15 cellular contexts compared by ENCODE assay signal in genomic region chr19:14577885-14578427, GRCh38. TPM values are rescaled to one million over a fixed set of nuclear protein-coding genes. Genes with fewer than 3 reads are reported as not detected.
A peak's percentile ranks its signal among the peaks of the same experiment; 100 is the strongest.
DNase-seq lines count a peak whose midpoint lies in the region; ATAC-seq and TF ChIP-seq lines count a peak whose summit lies in the region.
"Had no signal": no experiment of that assay in that cellular context is flagged by ENCODE, and none has a peak within 500 bp of the region (broad histone marks: within the 10 kb centered on the region; RNA-seq: fewer than 3 reads in every experiment).

No MANE protein-coding gene starts in this region.

- H3K27ac ChIP-seq in SU-DHL-6 (ENCODE audit: low read depth, low read length), result peak overlapping the region; percentile 69
- no peak overlapping the region for H3K27ac ChIP-seq in neuronal stem cell (replicated peaks; ENCODE audit: low read length)
- H3K27ac ChIP-seq: A549, neutrophil had no signal

- WGBS in neuronal stem cell (ENCODE audit: extremely low coverage in 2 of 2, insufficient read length in 2 of 2, insufficient replicate concordance in 1 of 2), 2 donors, result no CpG with 5 or more reads among the region's 6 CpGs

- no peaks in the 10 kb centered on the region for H3K4me1 ChIP-seq in neuronal stem cell (ENCODE audit: control insufficient read depth in 2 of 2, insufficient read depth in 1 of 2, low read depth in 1 of 2, low read length in 2 of 2)

- H3K4me2 ChIP-seq in SU-DHL-6 (ENCODE audit: low read depth, low read length, poor library complexity, severe bottlenecking) (peak overlapping the region; percentile 23), neuronal stem cell (ENCODE audit: insufficient read depth, low read length, poor library complexity, severe bottlenecking) (no peak overlapping the region)
- H3K4me2 ChIP-seq: A549 had no signal

- H3K27ac Mint-ChIP-seq in activated CD4-positive, alpha-beta T cell treated with anti-CD3 and anti-CD28 coated beads for 36 hours, result peak overlapping the region; percentile 60
- no peak overlapping the region for H3K27ac Mint-ChIP-seq in activated CD4-positive, alpha-beta T cell treated with anti-CD3 and anti-CD28 coated beads, Interleukin-2, amount 10 ng/mL, durations not matched to agents 7 days and 5 days
- H3K27ac Mint-ChIP-seq in immature natural killer cell, result no peak overlapping the region
- no peak overlapping the region for H3K27ac Mint-ChIP-seq in natural killer cell
- H3K27ac Mint-ChIP-seq: activated T-cell treated with anti-CD3 and anti-CD28 coated beads, Interleukin-2, amount 50 U/mL, for 72 hours had no signal

- no peak overlapping the region for H3K4me3 ChIP-seq in SU-DHL-6 (ENCODE audit: insufficient read depth, low read length, poor library complexity, severe bottlenecking)
- H3K4me3 ChIP-seq in neuronal stem cell (ENCODE audit: low read length in 2 of 2), result peak overlapping the region in 1 of 2 donors; percentile 63
- H3K4me3 ChIP-seq: A549 had no signal

- H3K14ac ChIP-seq in neuronal stem cell (ENCODE audit: low read length), result no peak overlapping the region

- H3K9ac ChIP-seq in SU-DHL-6 (ENCODE audit: low read length) (peak overlapping the region; percentile 27), neuronal stem cell (ENCODE audit: low read depth, low read length, poor library complexity) (no peak overlapping the region)

- H3K9me3 Mint-ChIP-seq in activated CD4-positive, alpha-beta T cell treated with anti-CD3 and anti-CD28 coated beads for 36 hours (ENCODE audit: low read depth), result no peaks in the 10 kb centered on the region
- H3K9me3 Mint-ChIP-seq in activated CD4-positive, alpha-beta T cell treated with anti-CD3 and anti-CD28 coated beads, Interleukin-2, amount 10 ng/mL, durations not matched to agents 7 days and 5 days, result no peaks in the 10 kb centered on the region
- H3K9me3 Mint-ChIP-seq in immature natural killer cell (no peaks in the 10 kb centered on the region), natural killer cell (no peaks in the 10 kb centered on the region)
- H3K9me3 Mint-ChIP-seq: activated T-cell treated with anti-CD3 and anti-CD28 coated beads, Interleukin-2, amount 50 U/mL, for 72 hours; central memory CD8-positive, alpha-beta T cell had no signal

- no peaks in the 10 kb centered on the region for H3K27me3 Mint-ChIP-seq in activated CD4-positive, alpha-beta T cell treated with anti-CD3 and anti-CD28 coated beads for 36 hours
- H3K27me3 Mint-ChIP-seq in activated CD4-positive, alpha-beta T cell treated with anti-CD3 and anti-CD28 coated beads, Interleukin-2, amount 10 ng/mL, durations not matched to agents 7 days and 5 days, result no peaks in the 10 kb centered on the region
- H3K27me3 Mint-ChIP-seq in immature natural killer cell (ENCODE audit: low read depth in 3 of 3) (no peaks in the 10 kb centered on the region), natural killer cell (ENCODE audit: low read depth in 2 of 2) (no peaks in the 10 kb centered on the region)
- H3K27me3 Mint-ChIP-seq: central memory CD8-positive, alpha-beta T cell had no signal

- no peak overlapping the region for H3K18ac ChIP-seq in neuronal stem cell (ENCODE audit: low read length)

- no peaks in the 10 kb centered on the region for H3K79me1 ChIP-seq in neuronal stem cell (ENCODE audit: low read depth, low read length)

- no peaks in the 10 kb centered on the region for H3K9me2 ChIP-seq in SU-DHL-6 (replicated peaks; ENCODE audit: insufficient read depth, low read length)

- intact Hi-C loops in activated CD4-positive, alpha-beta T cell treated with anti-CD3 and anti-CD28 coated beads for 36 hours (cut with DNase I, micrococcal nuclease), result no loop called here
- intact Hi-C loops in natural killer cell (cut with micrococcal nuclease), result no loop called here

- H3K36me3 Mint-ChIP-seq in activated CD4-positive, alpha-beta T cell treated with anti-CD3 and anti-CD28 coated beads for 36 hours (ENCODE audit: low read depth), result no peaks in the 10 kb centered on the region
- H3K36me3 Mint-ChIP-seq in activated CD4-positive, alpha-beta T cell treated with anti-CD3 and anti-CD28 coated beads, Interleukin-2, amount 10 ng/mL, durations not matched to agents 7 days and 5 days (ENCODE audit: low read depth), result no peaks in the 10 kb centered on the region
- H3K36me3 Mint-ChIP-seq in immature natural killer cell, result no peaks in the 10 kb centered on the region
- H3K36me3 Mint-ChIP-seq in natural killer cell, result no peaks in the 10 kb centered on the region

- peak overlapping the region; percentile 6 for H3K4me3 Mint-ChIP-seq in activated CD4-positive, alpha-beta T cell treated with anti-CD3 and anti-CD28 coated beads for 36 hours
- no peak overlapping the region for H3K4me3 Mint-ChIP-seq in activated CD4-positive, alpha-beta T cell treated with anti-CD3 and anti-CD28 coated beads, Interleukin-2, amount 10 ng/mL, durations not matched to agents 7 days and 5 days
- H3K4me3 Mint-ChIP-seq in immature natural killer cell, result no peak overlapping the region
- H3K4me3 Mint-ChIP-seq in natural killer cell, result no peak overlapping the region
- H3K4me3 Mint-ChIP-seq: activated T-cell treated with anti-CD3 and anti-CD28 coated beads, Interleukin-2, amount 50 U/mL, for 72 hours; central memory CD8-positive, alpha-beta T cell had no signal

- CTCF ChIA-PET in activated CD4-positive, alpha-beta T cell treated with anti-CD3 and anti-CD28 coated beads for 36 hours (lab: Charles Lee), result interaction anchor here (8.5 kb wide), 1 partner anchor 110 kb away, joined by 244 read pairs; the partner anchor contains the start of gene ZNF333
- CTCF ChIA-PET in activated CD4-positive, alpha-beta T cell treated with anti-CD3 and anti-CD28 coated beads, Interleukin-2, amount 10 ng/mL, durations not matched to agents 7 days and 5 days (lab: Charles Lee), result interaction anchor here (1.1 kb wide), 1 partner anchor 107 kb away, joined by 3 read pairs; no protein-coding TSS in a partner anchor

- no peak for TF ChIP-seq CTCF in SU-DHL-6 (IDR thresholded peaks at IDR 0.05; ENCODE audit: insufficient read depth, low read length, poor library complexity, severe bottlenecking)
- no peak for TF ChIP-seq CTCF in natural killer cell (IDR thresholded peaks at IDR 0.05)

- ATAC-seq in activated CD4-positive, alpha-beta T cell treated with anti-CD3 and anti-CD28 coated beads for 36 hours, result peak; percentile 13
- ATAC-seq in HG03108 (IDR thresholded peaks at IDR 0.05; ENCODE audit: unreplicated experiment) (peak; percentile 32), HG03175 (IDR thresholded peaks at IDR 0.05; ENCODE audit: unreplicated experiment) (no peak), natural killer cell (no peak)
- ATAC-seq: activated T-cell treated with anti-CD3 and anti-CD28 coated beads, Interleukin-2, amount 50 U/mL, for 72 hours had no signal

- H3K9me3 ChIP-seq in SU-DHL-6 (ENCODE audit: insufficient read depth, low read length) (no peaks in the 10 kb centered on the region), neuronal stem cell (replicated peaks in 1 of 2; ENCODE audit: control insufficient read depth in 2 of 2, insufficient read depth in 1 of 2, low read depth in 1 of 2, low read length in 2 of 2) (no peaks in the 10 kb centered on the region)
- H3K9me3 ChIP-seq: A549, neutrophil had no signal

- no peak overlapping the region for H3K4ac ChIP-seq in neuronal stem cell (ENCODE audit: low read length)

- H2BK15ac ChIP-seq in neuronal stem cell (ENCODE audit: low read length), result no peak overlapping the region

- peak; percentile 45 for DNase-seq in activated CD4-positive, alpha-beta T cell treated with anti-CD3 and anti-CD28 coated beads for 36 hours
- no peak for DNase-seq in activated CD4-positive, alpha-beta T cell treated with anti-CD3 and anti-CD28 coated beads, Interleukin-2, amount 10 ng/mL, durations not matched to agents 7 days and 5 days
- DNase-seq in neuronal stem cell (ENCODE audit: low spot score) (no peak), immature natural killer cell (no peak), natural killer cell (no peak)
- DNase-seq: activated T-cell treated with anti-CD3 and anti-CD28 coated beads, Interleukin-2, amount 50 U/mL, for 72 hours; NCI-H748 treated with DMSO at 0.1 percent for 48 hours had no signal

- no peak overlapping the region for H3K23ac ChIP-seq in neuronal stem cell (ENCODE audit: low read depth, low read length, poor library complexity)

- no peak overlapping the region for H2AK5ac ChIP-seq in neuronal stem cell (ENCODE audit: low read depth, low read length)

- peaks cover 25% of the 10 kb centered on the region for H3K4me1 Mint-ChIP-seq in activated CD4-positive, alpha-beta T cell treated with anti-CD3 and anti-CD28 coated beads for 36 hours
- H3K4me1 Mint-ChIP-seq in activated CD4-positive, alpha-beta T cell treated with anti-CD3 and anti-CD28 coated beads, Interleukin-2, amount 10 ng/mL, durations not matched to agents 7 days and 5 days, result peaks cover 6% of the 10 kb centered on the region
- H3K4me1 Mint-ChIP-seq in immature natural killer cell, result peaks cover 5 to 7% of the 10 kb centered on the region in 2 donors
- H3K4me1 Mint-ChIP-seq in natural killer cell, result peaks cover 6 to 8% of the 10 kb centered on the region in 2 donors

- H3K36me3 ChIP-seq in SU-DHL-6 (ENCODE audit: low read length) (no peaks in the 10 kb centered on the region), neuronal stem cell (replicated peaks in 1 of 2; ENCODE audit: control insufficient read depth in 2 of 2, insufficient read depth in 2 of 2, low read length in 2 of 2) (no peaks in the 10 kb centered on the region)
- H3K36me3 ChIP-seq: neutrophil had no signal

- H2BK12ac ChIP-seq in neuronal stem cell (ENCODE audit: low read length), result no peak overlapping the region

- POLR2A ChIA-PET in activated CD4-positive, alpha-beta T cell treated with anti-CD3 and anti-CD28 coated beads for 36 hours (lab: Charles Lee), result no interaction called here
- POLR2A ChIA-PET in activated CD4-positive, alpha-beta T cell treated with anti-CD3 and anti-CD28 coated beads, Interleukin-2, amount 10 ng/mL, durations not matched to agents 7 days and 5 days (lab: Charles Lee), result no interaction called here

- no peak overlapping the region for H2BK5ac ChIP-seq in neuronal stem cell (ENCODE audit: low read length)

- H3K27me3 ChIP-seq in SU-DHL-6 (ENCODE audit: low read length), result no peaks in the 10 kb centered on the region
- no peaks in the 10 kb centered on the region for H3K27me3 ChIP-seq in neuronal stem cell (ENCODE audit: control insufficient read depth in 3 of 3, insufficient read depth in 3 of 3, low read depth in 1 of 3, low read length in 3 of 3)
- H3K27me3 ChIP-seq: neutrophil had no signal

- no peak overlapping the region for H2BK120ac ChIP-seq in neuronal stem cell (ENCODE audit: low read depth, low read length)

- H4K91ac ChIP-seq in neuronal stem cell (ENCODE audit: low read depth, low read length, poor library complexity), result no peak overlapping the region

- H2AFZ ChIP-seq in SU-DHL-6 (ENCODE audit: low read depth, low read length, severe bottlenecking), result peak overlapping the region; percentile 73
- H2AFZ ChIP-seq in neuronal stem cell (ENCODE audit: low read length), result peak overlapping the region; percentile 72

- no peaks in the 10 kb centered on the region for H4K20me1 ChIP-seq in SU-DHL-6 (ENCODE audit: low read depth, low read length)

- H4K8ac ChIP-seq in neuronal stem cell (ENCODE audit: low read depth, low read length), result no peak overlapping the region

- peaks cover 36% of the 10 kb centered on the region for H3F3A ChIP-seq in SU-DHL-6 (ENCODE audit: insufficient read depth)

- no peaks in the 10 kb centered on the region for H3K79me2 ChIP-seq in SU-DHL-6 (ENCODE audit: insufficient read depth, low read length)

RNA-seq across cellular contexts. Expression of gene CLEC17A, which starts 4.9 kb away (rescaled TPM):
- total RNA-seq in activated CD4-positive, alpha-beta T cell treated with anti-CD3 and anti-CD28 coated beads for 36 hours, result 1 to 10 TPM; 2.4 to 2.5 TPM
- total RNA-seq in activated CD4-positive, alpha-beta T cell treated with anti-CD3 and anti-CD28 coated beads, Interleukin-2, amount 10 ng/mL, durations not matched to agents 7 days and 5 days, result not detected
- not detected for polyA plus RNA-seq in neuronal stem cell (2013, experiment 1 of 2)
- not detected for polyA plus RNA-seq in neuronal stem cell (2013, experiment 2 of 2)
- under 1 TPM in 1 of 3 donors, not detected in 2; 0.62 TPM for polyA plus RNA-seq in immature natural killer cell
- 1 to 10 TPM in 1 of 3 donors, under 1 TPM in 2; 0.18 to 1.5 (median 0.45) TPM for total RNA-seq in natural killer cell
- total RNA-seq: T-helper 1 cell treated with Interleukin-12 subunit alpha and Interleukin-12 subunit beta and Interleukin-4 antibody, amounts not matched to agents 30 ng/mL and 1 ng/mL, for 36 hours; temporal lobe had no signal
- polyA plus RNA-seq: A549 had no signal

RNA-seq across cellular contexts. Expression of gene NDUFB7, which starts 6.1 kb away (rescaled TPM):
- total RNA-seq in activated CD4-positive, alpha-beta T cell treated with anti-CD3 and anti-CD28 coated beads for 36 hours, result 100 to 1,000 TPM; 112 to 121 TPM
- total RNA-seq in activated CD4-positive, alpha-beta T cell treated with anti-CD3 and anti-CD28 coated beads, Interleukin-2, amount 10 ng/mL, durations not matched to agents 7 days and 5 days, result 100 to 1,000 TPM; 121 to 123 TPM
- polyA plus RNA-seq in neuronal stem cell (2013, experiment 1 of 2), result 181 TPM
- polyA plus RNA-seq in neuronal stem cell (2013, experiment 2 of 2), result 175 TPM
- polyA plus RNA-seq in immature natural killer cell, result 100 to 1,000 TPM; 400 to 782 (median 502) TPM
- 100 to 1,000 TPM in 2 of 3 donors, 10 to 100 TPM in 1; 97.1 to 120 (median 108) TPM for total RNA-seq in natural killer cell

RNA-seq across cellular contexts. Expression of gene TECR, which starts 48.6 kb away (rescaled TPM):
- total RNA-seq in activated CD4-positive, alpha-beta T cell treated with anti-CD3 and anti-CD28 coated beads for 36 hours, result 100 to 1,000 TPM; 106 to 145 TPM
- 100 to 1,000 TPM; 169 to 190 TPM for total RNA-seq in activated CD4-positive, alpha-beta T cell treated with anti-CD3 and anti-CD28 coated beads, Interleukin-2, amount 10 ng/mL, durations not matched to agents 7 days and 5 days
- 225 TPM for polyA plus RNA-seq in neuronal stem cell (2013, experiment 1 of 2)
- 213 TPM for polyA plus RNA-seq in neuronal stem cell (2013, experiment 2 of 2)
- polyA plus RNA-seq in immature natural killer cell, result 100 to 1,000 TPM; 203 to 317 (median 289) TPM
- 100 to 1,000 TPM; 123 to 158 (median 131) TPM for total RNA-seq in natural killer cell

RNA-seq across cellular contexts. Expression of gene DNAJB1, which starts 59.8 kb away (rescaled TPM):
- total RNA-seq in activated CD4-positive, alpha-beta T cell treated with anti-CD3 and anti-CD28 coated beads for 36 hours, result 10 to 100 TPM; 69.3 to 72.6 TPM
- total RNA-seq in activated CD4-positive, alpha-beta T cell treated with anti-CD3 and anti-CD28 coated beads, Interleukin-2, amount 10 ng/mL, durations not matched to agents 7 days and 5 days, result 100 to 1,000 TPM in 1 of 2 experiments, 10 to 100 TPM in 1; 89.7 to 100 TPM
- polyA plus RNA-seq in neuronal stem cell (2013, experiment 1 of 2), result 49.6 TPM
- polyA plus RNA-seq in neuronal stem cell (2013, experiment 2 of 2), result 49.2 TPM
- polyA plus RNA-seq in immature natural killer cell, result 100 to 1,000 TPM; 116 to 164 (median 120) TPM
- 100 to 1,000 TPM; 148 to 238 (median 192) TPM for total RNA-seq in natural killer cell

Comparison
In these comparisons a context has a peak if more than half of its experiments do, and no peak if none do; other contexts are left out.
1. ATAC-seq: peak in activated CD4-positive, alpha-beta T cell treated with anti-CD3 and anti-CD28 coated beads for 36 hours (single experiment) and HG03108 (single experiment); none in HG03175 (single experiment) and natural killer cell (0 of 3).